29 cellular contexts compared by ENCODE assay signal in genomic region chr4:140661550-140661949, GRCh38.
"Had no signal": no experiment of that assay in that cellular context is flagged by ENCODE, and none has a peak within 500 bp of the region (broad histone marks: within the 10 kb centered on the region; RNA-seq: fewer than 3 reads in every experiment).

No MANE protein-coding gene starts in this region.

- DNase-seq: activated CD4-positive, alpha-beta memory T cell treated with anti-CD3 and anti-CD28 coated beads, Interleukin-2, amount 10 ng/mL, durations not matched to agents 7 days and 5 days; activated CD4-positive, alpha-beta T cell treated with anti-CD3 and anti-CD28 coated beads for 1 hour; activated CD4-positive, alpha-beta T cell treated with anti-CD3 and anti-CD28 coated beads for 4 hours; activated CD4-positive, alpha-beta T cell treated with anti-CD3 and anti-CD28 coated beads, Interleukin-2, amount 10 ng/mL, durations not matched to agents 7 days and 5 days; activated CD4-positive, alpha-beta T cell treated with anti-CD3 and anti-CD28 coated beads, Interleukin-2, amount 50 U/mL, for 4 hours; activated CD8-positive, alpha-beta memory T cell treated with anti-CD3 and anti-CD28 coated beads, Interleukin-2, amount 50 U/mL, for 48 hours; activated gamma-delta T cell; activated naive CD4-positive, alpha-beta T cell; activated naive CD4-positive, alpha-beta T cell treated with anti-CD3 and anti-CD28 coated beads, Interleukin-2, amount 10 ng/mL, durations not matched to agents 7 days and 5 days; activated naive CD8-positive, alpha-beta T cell treated with anti-CD3 and anti-CD28 coated beads, Interleukin-2, amount 10 ng/mL, durations not matched to agents 7 days and 5 days; activated T-cell treated with anti-CD3 and anti-CD28 coated beads for 4 hours; activated T-cell treated with anti-CD3 and anti-CD28 coated beads, Interleukin-2, amount 50 U/mL, for 24 hours; activated T-cell treated with anti-CD3 and anti-CD28 coated beads, Interleukin-2, amount 50 U/mL, for 72 hours; body of pancreas; central memory CD4-positive, alpha-beta T cell; cerebellar nuclear complex; colonic mucosa; effector CD8-positive, alpha-beta T cell; esophagus squamous epithelium; foreskin melanocyte; T-helper 2 cell had no signal

- H3K27ac ChIP-seq: body of pancreas, cardiac muscle cell, colonic mucosa, epithelial cell of prostate, esophagus squamous epithelium, gastroesophageal sphincter, VCaP had no signal

- FAIRE-seq: endometrium, endothelial cell of umbilical vein had no signal

- H3K9me3 Mint-ChIP-seq: activated CD4-positive, alpha-beta memory T cell treated with anti-CD3 and anti-CD28 coated beads, Interleukin-2, amount 10 ng/mL, durations not matched to agents 7 days and 5 days; activated CD4-positive, alpha-beta T cell treated with anti-CD3 and anti-CD28 coated beads, Interleukin-2, amount 10 ng/mL, durations not matched to agents 7 days and 5 days; activated naive CD4-positive, alpha-beta T cell treated with anti-CD3 and anti-CD28 coated beads, Interleukin-2, amount 10 ng/mL, durations not matched to agents 7 days and 5 days; activated naive CD4-positive, alpha-beta T cell treated with anti-CD3 and anti-CD28 coated beads, Interleukin-2, amount 50 U/mL, for 72 hours; activated T-cell treated with anti-CD3 and anti-CD28 coated beads, Interleukin-2, amount 50 U/mL, for 24 hours; activated T-cell treated with anti-CD3 and anti-CD28 coated beads, Interleukin-2, amount 50 U/mL, for 72 hours; WTC11 had no signal

- H3K4me3 Mint-ChIP-seq: activated CD4-positive, alpha-beta memory T cell treated with anti-CD3 and anti-CD28 coated beads, Interleukin-2, amount 10 ng/mL, durations not matched to agents 7 days and 5 days; activated CD4-positive, alpha-beta T cell treated with anti-CD3 and anti-CD28 coated beads, Interleukin-2, amount 10 ng/mL, durations not matched to agents 7 days and 5 days; activated naive CD4-positive, alpha-beta T cell treated with anti-CD3 and anti-CD28 coated beads, Interleukin-2, amount 10 ng/mL, durations not matched to agents 7 days and 5 days; activated naive CD8-positive, alpha-beta T cell treated with anti-CD3 and anti-CD28 coated beads, Interleukin-2, amount 10 ng/mL, durations not matched to agents 7 days and 5 days; activated T-cell treated with anti-CD3 and anti-CD28 coated beads, Interleukin-2, amount 50 U/mL, for 24 hours; activated T-cell treated with anti-CD3 and anti-CD28 coated beads, Interleukin-2, amount 50 U/mL, for 72 hours; WTC11 had no signal

- H3K4me3 ChIP-seq: body of pancreas, cardiac muscle cell, colonic mucosa, esophagus squamous epithelium, gastroesophageal sphincter had no signal

- H3K4me1 ChIP-seq: body of pancreas, colonic mucosa, esophagus squamous epithelium, gastroesophageal sphincter had no signal

- H3K36me3 ChIP-seq: colonic mucosa had no signal

- H3K27ac Mint-ChIP-seq: activated CD4-positive, alpha-beta memory T cell treated with anti-CD3 and anti-CD28 coated beads, Interleukin-2, amount 10 ng/mL, durations not matched to agents 7 days and 5 days; activated CD4-positive, alpha-beta T cell treated with anti-CD3 and anti-CD28 coated beads, Interleukin-2, amount 10 ng/mL, durations not matched to agents 7 days and 5 days; activated naive CD4-positive, alpha-beta T cell treated with anti-CD3 and anti-CD28 coated beads, Interleukin-2, amount 10 ng/mL, durations not matched to agents 7 days and 5 days; activated naive CD4-positive, alpha-beta T cell treated with anti-CD3 and anti-CD28 coated beads, Interleukin-2, amount 50 U/mL, for 72 hours; activated naive CD8-positive, alpha-beta T cell treated with anti-CD3 and anti-CD28 coated beads, Interleukin-2, amount 10 ng/mL, durations not matched to agents 7 days and 5 days; activated T-cell treated with anti-CD3 and anti-CD28 coated beads, Interleukin-2, amount 50 U/mL, for 24 hours; activated T-cell treated with anti-CD3 and anti-CD28 coated beads, Interleukin-2, amount 50 U/mL, for 72 hours; WTC11 had no signal

- H3K27me3 ChIP-seq: body of pancreas, cardiac muscle cell, colonic mucosa, esophagus squamous epithelium, gastroesophageal sphincter had no signal

- H3K36me3 Mint-ChIP-seq: activated naive CD4-positive, alpha-beta T cell treated with anti-CD3 and anti-CD28 coated beads, Interleukin-2, amount 10 ng/mL, durations not matched to agents 7 days and 5 days; activated naive CD4-positive, alpha-beta T cell treated with anti-CD3 and anti-CD28 coated beads, Interleukin-2, amount 50 U/mL, for 72 hours; activated naive CD8-positive, alpha-beta T cell treated with anti-CD3 and anti-CD28 coated beads, Interleukin-2, amount 10 ng/mL, durations not matched to agents 7 days and 5 days; WTC11 had no signal

- H3K9me3 ChIP-seq: body of pancreas, colonic mucosa, esophagus squamous epithelium, gastroesophageal sphincter had no signal

- H3K4me1 Mint-ChIP-seq: activated CD4-positive, alpha-beta memory T cell treated with anti-CD3 and anti-CD28 coated beads, Interleukin-2, amount 10 ng/mL, durations not matched to agents 7 days and 5 days; activated CD4-positive, alpha-beta T cell treated with anti-CD3 and anti-CD28 coated beads, Interleukin-2, amount 10 ng/mL, durations not matched to agents 7 days and 5 days; activated naive CD4-positive, alpha-beta T cell treated with anti-CD3 and anti-CD28 coated beads, Interleukin-2, amount 10 ng/mL, durations not matched to agents 7 days and 5 days; activated naive CD8-positive, alpha-beta T cell treated with anti-CD3 and anti-CD28 coated beads, Interleukin-2, amount 10 ng/mL, durations not matched to agents 7 days and 5 days had no signal

- ATAC-seq: activated naive CD4-positive, alpha-beta T cell treated with anti-CD3 and anti-CD28 coated beads, Interleukin-2, amount 50 U/mL, for 72 hours; activated T-cell treated with anti-CD3 and anti-CD28 coated beads, Interleukin-2, amount 50 U/mL, for 72 hours; body of pancreas; gastroesophageal sphincter; WTC11 had no signal
